In genomic region chr18:71115261-71115660, GRCh38 we compare ENCODE assay signal across 14 cellular contexts.
A peak's percentile ranks its signal among the peaks of the same experiment; 100 is the strongest.
DNase-seq lines count a peak whose midpoint lies in the region; ATAC-seq and TF ChIP-seq lines count a peak whose summit lies in the region.
"Had no signal": no experiment of that assay in that cellular context is flagged by ENCODE, and none has a peak within 500 bp of the region (broad histone marks: within the 10 kb centered on the region; RNA-seq: fewer than 3 reads in every experiment).

No MANE protein-coding gene starts in this region.

- H3K9me3 ChIP-seq in MG63 (no peaks in the 10 kb centered on the region; the same call in 1 of the 2 replicates), Panc1 (ENCODE audit: control insufficient read depth, insufficient read depth, low read depth, low read length) (no peaks in the 10 kb centered on the region)

- CTCF ChIA-PET in Panc1 (lab: Charles Lee), result no interaction called here

- H3K36me3 ChIP-seq in MG63 (no peaks in the 10 kb centered on the region), Panc1 (ENCODE audit: control insufficient read depth, insufficient read depth, low read length) (no peaks in the 10 kb centered on the region)

- intact Hi-C loops in Panc1 (cut with micrococcal nuclease; ENCODE audit: unreplicated experiment), result no loop called here

- no TSS peak for BruUV-seq in Panc1 (replicated peaks; lab: Mats Ljungman, UMichigan)

- no peaks in the 10 kb centered on the region for H3K4me1 ChIP-seq in Panc1 (ENCODE audit: control insufficient read depth, insufficient read depth, low read length)

- DNase-seq in DMS53 treated with DMSO at 0.1 percent for 48 hours (lab: John Stamatoyannopoulos, UW; ENCODE audit: unreplicated experiment) (peak; percentile 91), MG63 (peak; percentile 17), Panc1 (ENCODE audit: low read depth, low spot score) (no peak), pulmonary artery endothelial cell (ENCODE audit: low read depth, low spot score) (peak; percentile 22), UCSD-AML1 (lab: John Stamatoyannopoulos, UW; ENCODE audit: unreplicated experiment) (no peak), substantia nigra (lab: John Stamatoyannopoulos, UW) (no peak)
- DNase-seq: C1 segment of cervical spinal cord, DMS 273 treated with DMSO at 0.1 percent for 48 hours, EL, H7, NCI-H187 treated with DMSO at 0.1 percent for 48 hours, NCI-H2171, NCI-H446 treated with DMSO at 0.1 percent for 48 hours had no signal

- in situ Hi-C loops in Panc1 (cut with HindIII; ENCODE audit: low pct_unique_long_range_greater_than_20kb, low sequenced_read_pairs), result no loop called here

- H3K4me3 ChIP-seq in MG63 (peak overlapping the region; percentile 27), Panc1 (ENCODE audit: low read depth in 2 of 2, low read length in 2 of 2) (peak overlapping the region; percentile 29 to 47)

- POLR2A ChIA-PET in Panc1 (lab: Charles Lee), result no interaction called here

- TF ChIP-seq CTCF in Panc1 (IDR thresholded peaks at IDR 0.05), result no peak

- H3K27ac ChIP-seq in Panc1 (ENCODE audit: low read length), result peak overlapping the region; percentile 51; the same call in 1 of the 2 replicates
- H3K27ac ChIP-seq in substantia nigra (ENCODE audit: low read depth, low read length, poor library complexity, severe bottlenecking), result no peak overlapping the region

- H3K27me3 ChIP-seq in MG63, result no peaks in the 10 kb centered on the region
- no peaks in the 10 kb centered on the region for H3K27me3 ChIP-seq in Panc1 (ENCODE audit: control insufficient read depth, insufficient read depth, low read length)

- ATAC-seq in Panc1 (peak; percentile 82), HG03342 (IDR thresholded peaks at IDR 0.05; ENCODE audit: unreplicated experiment) (no peak)

Comparison
In these comparisons a context has a peak if more than half of its experiments do, and no peak if none do; other contexts are left out.
1. DNase-seq: peak in DMS53 treated with DMSO at 0.1 percent for 48 hours (single experiment), MG63 (single experiment) and pulmonary artery endothelial cell (single experiment); none in Panc1 (single experiment), UCSD-AML1 (single experiment) and substantia nigra (0 of 49).